ENCODE assay signal across 21 cellular contexts in the genomic region with DNA sequence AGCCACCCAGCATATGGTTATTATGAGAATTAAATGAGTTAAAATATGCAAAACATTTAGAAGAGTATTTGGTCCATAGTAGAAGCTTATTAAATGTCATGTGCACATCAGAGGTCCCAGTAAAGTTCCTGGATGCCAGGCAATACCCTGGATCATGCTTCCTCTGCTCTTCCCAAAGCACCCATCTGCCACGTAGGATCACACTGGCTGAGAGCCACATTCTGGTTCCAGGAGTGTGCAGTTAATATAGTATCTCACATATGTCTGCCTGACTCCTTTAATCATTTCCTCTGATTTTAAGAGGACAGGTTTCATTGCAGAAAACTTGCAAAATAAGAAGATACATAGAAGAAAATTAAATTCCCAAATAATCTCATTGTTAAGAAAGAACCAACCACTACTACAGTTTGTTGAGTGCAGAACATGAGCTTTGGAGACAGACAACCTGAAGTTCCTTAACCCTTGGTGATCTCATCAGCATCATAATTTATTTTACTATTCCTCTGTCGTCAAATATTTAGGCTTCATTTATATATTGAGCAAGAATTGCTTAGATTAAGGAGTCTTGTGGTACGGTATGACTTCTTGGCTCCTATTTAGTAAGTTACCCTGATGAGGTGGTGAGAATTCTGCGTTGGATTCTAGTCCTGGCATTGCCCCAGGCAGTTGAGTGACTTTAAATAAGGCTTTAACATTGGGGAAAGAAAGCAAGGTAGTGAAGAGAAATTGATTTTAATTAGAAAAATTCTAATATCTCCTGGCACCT. TPM values are rescaled to one million over a fixed set of nuclear protein-coding genes. Genes with fewer than 3 reads are reported as not detected.
"Had no signal": no experiment of that assay in that cellular context is flagged by ENCODE, and none has a peak within 500 bp of the region (broad histone marks: within the 10 kb centered on the region; RNA-seq: fewer than 3 reads in every experiment).

No MANE protein-coding gene starts in this region.

- H3K27me3 ChIP-seq: adrenal gland, left lung, sigmoid colon, testis had no signal

- FAIRE-seq: bronchial epithelial cell, endothelial cell of umbilical vein had no signal

- H3K4me3 ChIP-seq: adrenal gland, left lung, sigmoid colon, testis had no signal

- H3K27ac ChIP-seq: adrenal gland, left lung, sigmoid colon had no signal

- H3K36me3 ChIP-seq: adrenal gland, left lung, sigmoid colon had no signal

- DNase-seq: activated B cell treated with CpG ODN at 0.5 μM for 24 hours; activated CD4-positive, alpha-beta memory T cell treated with anti-CD3 and anti-CD28 coated beads for 36 hours; activated CD4-positive, alpha-beta T cell treated with anti-CD3 and anti-CD28 coated beads for 4 hours; activated gamma-delta T cell treated with Interleukin-2 at 50 U/mL for 16 hours; activated T-cell treated with anti-CD3 and anti-CD28 coated beads for 4 hours; adrenal gland; effector memory CD4-positive, alpha-beta T cell; foreskin melanocyte; glutamatergic neuron; hypothalamus; left lung; mammary epithelial cell; occipital lobe; sigmoid colon; stimulated activated CD4-positive, alpha-beta T cell treated with anti-CD3 and anti-CD28 coated beads, Interleukin-4, amount 100 ng/mL, for 24 hours; testis had no signal

- H3K4me1 ChIP-seq: adrenal gland had no signal

- ATAC-seq: activated naive CD4-positive, alpha-beta T cell treated with anti-CD3 and anti-CD28 coated beads, Interleukin-2, amount 50 U/mL, for 72 hours; left lung; stimulated activated effector memory CD8-positive, alpha-beta T cell treated with anti-CD3 and anti-CD28 coated beads, Interleukin-12 subunit alpha, Interleukin-12 subunit beta, amount 100 ng/mL, for 72 hours had no signal

- H3K9me3 ChIP-seq: adrenal gland, left lung, sigmoid colon, testis had no signal

RNA-seq across cellular contexts. Expression of gene SGIP1, which starts 12.3 kb away (rescaled TPM):
- total RNA-seq: activated B cell treated with CpG ODN at 0.5 μM for 24 hours; activated naive CD4-positive, alpha-beta T cell treated with anti-CD3 and anti-CD28 coated beads, Interleukin-2, amount 50 U/mL, for 72 hours; activated T-helper 1 cell treated with anti-CD3 and anti-CD28 coated beads, Interleukin-12 subunit alpha, Interleukin-12 subunit beta, Interleukin-2, Interleukin-4 antibody, amounts not matched to agents 30 ng/mL and 10 ng/mL and 1 ng/mL, durations not matched to agents 14 hours and 24 hours and 36 hours; mammary epithelial cell had no signal
